Comparison of ENCODE assay signal across 13 cellular contexts in the genomic region with DNA sequence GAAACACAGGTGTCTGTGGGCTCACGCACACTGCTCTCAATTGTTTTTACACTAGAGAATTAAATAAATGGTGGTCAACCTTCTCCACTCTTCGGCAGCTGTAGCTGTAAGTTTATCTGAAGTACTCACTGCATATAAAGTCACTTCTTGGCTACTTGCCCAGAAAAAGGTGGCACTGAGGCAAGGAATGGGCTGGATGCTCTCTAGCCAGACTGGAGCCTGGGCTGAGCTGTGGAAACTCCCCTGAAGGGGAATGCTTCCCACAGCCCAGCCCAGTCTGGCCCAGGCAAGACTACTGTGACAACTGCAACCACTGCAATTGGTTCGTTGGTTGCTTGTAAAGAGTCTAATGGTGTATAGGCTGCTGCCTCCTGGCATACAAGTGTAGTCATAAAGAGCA. TPM values are rescaled to one million over a fixed set of nuclear protein-coding genes. Genes with fewer than 3 reads are reported as not detected.
DNase-seq lines count a peak whose midpoint lies in the region; ATAC-seq and TF ChIP-seq lines count a peak whose summit lies in the region.
"Had no signal": no experiment of that assay in that cellular context is flagged by ENCODE, and none has a peak within 500 bp of the region (broad histone marks: within the 10 kb centered on the region; RNA-seq: fewer than 3 reads in every experiment).

No MANE protein-coding gene starts in this region.

- peak; percentile 84 for DNase-seq in DMS 273 (lab: John Stamatoyannopoulos, UW; ENCODE audit: unreplicated experiment)
- DNase-seq in NCI-H187 (lab: John Stamatoyannopoulos, UW): peak; percentile 10 to 27
- peak; percentile 57 for DNase-seq in choroid plexus epithelial cell (ENCODE audit: low read depth)
- DNase-seq in mucosa of descending colon: peak; percentile 59 to 75 (median 66)
- no peak for DNase-seq in vagina (ENCODE audit: extremely low spot score in 2 of 2)
- DNase-seq in hippocampal formation (lab: John Stamatoyannopoulos, UW): no peak
- DNase-seq in stimulated activated CD4-positive, alpha-beta T cell treated with anti-CD3 and anti-CD28 coated beads, Interleukin-2, amount 100 ng/mL, for 24 hours: no peak
- DNase-seq in GDM1 (lab: John Stamatoyannopoulos, UW): no peak
- DNase-seq: CD8-positive, alpha-beta T cell; NCI-H524 treated with DMSO at 0.1 percent for 48 hours had no signal

- no peaks in the 10 kb centered on the region for H3K27me3 ChIP-seq in vagina

- TF ChIP-seq CTCF in choroid plexus epithelial cell (conservative IDR thresholded peaks at IDR 0.05; ENCODE audit: low read depth, low read length) (no peak), mucosa of descending colon (IDR thresholded peaks at IDR 0.05) (no peak), vagina (IDR thresholded peaks at IDR 0.05) (no peak)

- TF ChIP-seq POLR2A in vagina (IDR thresholded peaks at IDR 0.05): no peak

- intact Hi-C loops in mucosa of descending colon (cut with DNase I, micrococcal nuclease): no loop called here
- intact Hi-C loops in vagina (cut with DNase I): no loop called here

- no peaks in the 10 kb centered on the region for H3K9me3 ChIP-seq in mucosa of descending colon
- no peaks in the 10 kb centered on the region for H3K9me3 ChIP-seq in vagina

- no peak overlapping the region for H3K4me3 ChIP-seq in choroid plexus epithelial cell (ENCODE audit: low read depth, low read length)
- H3K4me3 ChIP-seq in mucosa of descending colon: no peak overlapping the region
- no peak overlapping the region for H3K4me3 ChIP-seq in vagina
- H3K4me3 ChIP-seq: GM23338, skin epidermis had no signal

- ATAC-seq in mucosa of descending colon: peak; percentile 90
- ATAC-seq: CD8-positive, alpha-beta T cell; GM23338 had no signal

- H3K36me3 ChIP-seq in mucosa of descending colon (ENCODE audit: low read depth) (no peaks in the 10 kb centered on the region), vagina (peaks cover 0 to 50% of the 10 kb centered on the region in 2 donors)

- H3K4me1 ChIP-seq in mucosa of descending colon (ENCODE audit: low read depth) (peaks cover 8% of the 10 kb centered on the region), vagina (no peaks in the 10 kb centered on the region)

- H3K27ac ChIP-seq in vagina: no peak overlapping the region
- H3K27ac ChIP-seq: HL-60 had no signal

RNA-seq across cellular contexts. Expression of gene LEAP2, which starts 4.5 kb away (rescaled TPM):
- total RNA-seq in mucosa of descending colon (1 to 10 TPM; 2.9 to 9.9 (median 3.8) TPM), vagina (4.2 TPM)

RNA-seq across cellular contexts. Expression of gene UQCRQ, which starts 11.5 kb away (rescaled TPM):
- total RNA-seq in mucosa of descending colon (100 to 1,000 TPM; 448 to 727 (median 690) TPM), vagina (189 TPM)

RNA-seq across cellular contexts. Expression of gene GDF9, which starts 11.7 kb away (rescaled TPM):
- total RNA-seq in mucosa of descending colon (under 1 TPM; 0.28 to 0.41 (median 0.36) TPM), vagina (not detected)

RNA-seq across cellular contexts. Expression of gene SHROOM1, which starts 47.5 kb away (rescaled TPM):
- total RNA-seq in mucosa of descending colon (10 to 100 TPM; 37.3 to 93.5 (median 63.0) TPM), vagina (17.7 TPM)

Comparison
In these comparisons a context has a peak if more than half of its experiments do, and no peak if none do; other contexts are left out.
1. DNase-seq: peak in DMS 273 (single experiment), NCI-H187 (2 of 2), choroid plexus epithelial cell (single experiment) and mucosa of descending colon (3 of 3); none in vagina (0 of 2), hippocampal formation (0 of 2), stimulated activated CD4-positive, alpha-beta T cell treated with anti-CD3 and anti-CD28 coated beads, Interleukin-2, amount 100 ng/mL, for 24 hours (0 of 2) and GDM1 (single experiment).